18 cellular contexts compared by ENCODE assay signal in genomic region chr17:42210046-42210445, GRCh38. TPM values are rescaled to one million over a fixed set of nuclear protein-coding genes. Genes with fewer than 3 reads are reported as not detected.
DNase-seq lines count a peak whose midpoint lies in the region; ATAC-seq and TF ChIP-seq lines count a peak whose summit lies in the region.
"Had no signal": no experiment of that assay in that cellular context is flagged by ENCODE, and none has a peak within 500 bp of the region (broad histone marks: within the 10 kb centered on the region; RNA-seq: fewer than 3 reads in every experiment).

No MANE protein-coding gene starts in this region.

- H3K27ac ChIP-seq in psoas muscle = peak overlapping the region; percentile 78
- H3K27ac ChIP-seq in subcutaneous abdominal adipose tissue (ENCODE audit: low read depth, low read length) = peak overlapping the region; percentile 55
- H3K27ac ChIP-seq: 22Rv1, A549, C4-2B had no signal

- H3K4me1 ChIP-seq in psoas muscle (peaks cover 19% of the 10 kb centered on the region), subcutaneous abdominal adipose tissue (ENCODE audit: control insufficient read depth in 5 of 5, insufficient read depth in 5 of 5, low read length in 5 of 5) (peaks cover 0 to 29% (median 15%) of the 10 kb centered on the region in 5 donors)

- H3K4me1 Mint-ChIP-seq in chondrocyte (ENCODE audit: low read depth) = no peaks in the 10 kb centered on the region
- H3K4me1 Mint-ChIP-seq in activated naive CD8-positive, alpha-beta T cell treated with anti-CD3 and anti-CD28 coated beads for 36 hours = peaks cover 2% of the 10 kb centered on the region
- H3K4me1 Mint-ChIP-seq: GM23338 had no signal

- TF ChIP-seq CTCF in chondrocyte (IDR thresholded peaks at IDR 0.05) (no peak), psoas muscle (IDR thresholded peaks at IDR 0.05) (no peak)

- no peaks in the 10 kb centered on the region for H3K27me3 Mint-ChIP-seq in chondrocyte (ENCODE audit: low read depth)
- no peaks in the 10 kb centered on the region for H3K27me3 Mint-ChIP-seq in activated naive CD8-positive, alpha-beta T cell treated with anti-CD3 and anti-CD28 coated beads for 36 hours
- H3K27me3 Mint-ChIP-seq: CD4-positive, alpha-beta T cell had no signal

- no peak overlapping the region for H3K4me3 Mint-ChIP-seq in chondrocyte (ENCODE audit: unreplicated experiment)
- no peak overlapping the region for H3K4me3 Mint-ChIP-seq in activated naive CD8-positive, alpha-beta T cell treated with anti-CD3 and anti-CD28 coated beads for 36 hours
- H3K4me3 Mint-ChIP-seq: CD4-positive, alpha-beta T cell; GM23338 had no signal

- H3K9me3 ChIP-seq in psoas muscle (no peaks in the 10 kb centered on the region), subcutaneous abdominal adipose tissue (ENCODE audit: control insufficient read depth in 5 of 5, low read length in 5 of 5) (no peaks in the 10 kb centered on the region)
- H3K9me3 ChIP-seq: A549, Caco-2 had no signal

- intact Hi-C loops in Right ventricle myocardium inferior (cut with DNase I) = no loop called here
- intact Hi-C loops in Right ventricle myocardium superior (cut with DNase I) = no loop called here
- intact Hi-C loops in psoas muscle (cut with DNase I) = loop anchor here in 1 of 2 donors (10.0 kb wide), 1 partner anchor 195 kb away; no protein-coding TSS in a partner anchor

- H3K36me3 Mint-ChIP-seq in chondrocyte (ENCODE audit: low read depth) = peaks cover 25% of the 10 kb centered on the region
- H3K36me3 Mint-ChIP-seq in activated naive CD8-positive, alpha-beta T cell treated with anti-CD3 and anti-CD28 coated beads for 36 hours = peaks cover 9% of the 10 kb centered on the region

- H3K4me3 ChIP-seq in psoas muscle (no peak overlapping the region), subcutaneous abdominal adipose tissue (ENCODE audit: low read depth in 1 of 5, low read length in 5 of 5) (no peak overlapping the region)
- H3K4me3 ChIP-seq: A549, GM23338 had no signal

- H3K9ac ChIP-seq in subcutaneous abdominal adipose tissue (ENCODE audit: low read length in 5 of 5) = no peak overlapping the region

- DNase-seq in Right ventricle myocardium inferior (ENCODE audit: missing footprints) (no peak), Right ventricle myocardium superior (no peak), chondrocyte (ENCODE audit: low spot score) (peak; percentile 6), psoas muscle (no peak)
- no peak for DNase-seq in activated naive CD4-positive, alpha-beta T cell treated with anti-CD3 and anti-CD28 coated beads, Interleukin-2, amount 50 U/mL, for 16 hours
- no peak for DNase-seq in activated naive CD8-positive, alpha-beta T cell treated with anti-CD3 and anti-CD28 coated beads for 36 hours
- DNase-seq: AML-193; Caco-2; CD4-positive, alpha-beta T cell; HCEC 1CT had no signal

- ATAC-seq in Right ventricle myocardium inferior (peak; percentile 23), Right ventricle myocardium superior (ENCODE audit: poor library complexity) (no peak), psoas muscle (no peak), GM21529 (IDR thresholded peaks at IDR 0.05; ENCODE audit: unreplicated experiment) (no peak)
- ATAC-seq: A549, GM23338, HepG2 had no signal

- no peaks in the 10 kb centered on the region for H3K27me3 ChIP-seq in psoas muscle (ENCODE audit: insufficient read depth in 3 of 3, low read length in 2 of 3)
- no peaks in the 10 kb centered on the region for H3K27me3 ChIP-seq in subcutaneous abdominal adipose tissue (ENCODE audit: control insufficient read depth in 5 of 5, insufficient read depth in 4 of 5, low read length in 5 of 5)

- H3K36me3 ChIP-seq in psoas muscle (ENCODE audit: insufficient read depth in 1 of 2, low read depth in 1 of 2) (peaks cover 2 to 83% of the 10 kb centered on the region in 2 donors), subcutaneous abdominal adipose tissue (ENCODE audit: control insufficient read depth in 5 of 5, insufficient read depth in 5 of 5, low read length in 5 of 5) (peaks cover 17 to 82% (median 62%) of the 10 kb centered on the region in 5 donors)

- H3K9me3 Mint-ChIP-seq in chondrocyte (ENCODE audit: low read depth) = no peaks in the 10 kb centered on the region
- no peaks in the 10 kb centered on the region for H3K9me3 Mint-ChIP-seq in activated naive CD8-positive, alpha-beta T cell treated with anti-CD3 and anti-CD28 coated beads for 36 hours
- H3K9me3 Mint-ChIP-seq: CD4-positive, alpha-beta T cell; GM23338 had no signal

- WGBS in psoas muscle, 3 donors = 83 to 88% (median 87%) methylated on average over 6 of the region's 6 CpGs

- no peak overlapping the region for H3K27ac Mint-ChIP-seq in chondrocyte (ENCODE audit: unreplicated experiment)
- no peak overlapping the region for H3K27ac Mint-ChIP-seq in activated naive CD8-positive, alpha-beta T cell treated with anti-CD3 and anti-CD28 coated beads for 36 hours
- H3K27ac Mint-ChIP-seq: CD4-positive, alpha-beta T cell; GM23338 had no signal

RNA-seq across cellular contexts. Expression of gene GHDC, which starts 15.8 kb away (rescaled TPM):
- total RNA-seq in Right ventricle myocardium inferior (7.1 TPM), Right ventricle myocardium superior (8.1 TPM), chondrocyte (3.5 to 8.9 TPM (median 7.8 TPM) in 3 replicates), psoas muscle (1 to 10 TPM; 4.7 to 9.4 (median 7.0) TPM)
- 10 to 100 TPM in 1 of 3 donors, 1 to 10 TPM in 2; 6.8 to 11.5 (median 8.8) TPM for polyA plus RNA-seq in psoas muscle
- 10 to 100 TPM; 13.6 to 14.6 TPM for total RNA-seq in activated naive CD8-positive, alpha-beta T cell treated with anti-CD3 and anti-CD28 coated beads for 36 hours

RNA-seq across cellular contexts. Expression of gene HCRT, which starts 24.8 kb away (rescaled TPM):
- total RNA-seq in Right ventricle myocardium inferior = not detected
- total RNA-seq in Right ventricle myocardium superior = not detected
- total RNA-seq in chondrocyte = not detected in 3 replicates
- not detected for total RNA-seq in psoas muscle
- not detected for polyA plus RNA-seq in psoas muscle
- total RNA-seq in activated naive CD8-positive, alpha-beta T cell treated with anti-CD3 and anti-CD28 coated beads for 36 hours = not detected
- total RNA-seq: Caco-2; CD4-positive, alpha-beta T cell; GM23338; HepG2 had no signal
- polyA plus RNA-seq: BJ, GM23338, HepG2 had no signal

RNA-seq across cellular contexts. Expression of gene KCNH4, which starts 29.1 kb away (rescaled TPM):
- 0.24 TPM for total RNA-seq in Right ventricle myocardium inferior
- 0.13 TPM for total RNA-seq in Right ventricle myocardium superior
- total RNA-seq in chondrocyte = not detected in 3 replicates
- under 1 TPM in 3 of 4 donors, not detected in 1; 0.08 to 0.17 (median 0.11) TPM for total RNA-seq in psoas muscle
- under 1 TPM in 2 of 3 donors, not detected in 1; 0.01 to 0.03 TPM for polyA plus RNA-seq in psoas muscle
- total RNA-seq in activated naive CD8-positive, alpha-beta T cell treated with anti-CD3 and anti-CD28 coated beads for 36 hours = under 1 TPM; 0.39 to 0.44 TPM

RNA-seq across cellular contexts. Expression of gene RAB5C, which starts 55.3 kb away (rescaled TPM):
- total RNA-seq in Right ventricle myocardium inferior (45.6 TPM), Right ventricle myocardium superior (38.6 TPM), chondrocyte (107 to 118 TPM (median 116 TPM) in 3 replicates), psoas muscle (10 to 100 TPM; 27.3 to 43.2 (median 38.7) TPM)
- polyA plus RNA-seq in psoas muscle = 10 to 100 TPM; 41.5 to 70.9 (median 60.0) TPM
- 10 to 100 TPM; 44.4 to 48.9 TPM for total RNA-seq in activated naive CD8-positive, alpha-beta T cell treated with anti-CD3 and anti-CD28 coated beads for 36 hours
